In the genomic region with DNA sequence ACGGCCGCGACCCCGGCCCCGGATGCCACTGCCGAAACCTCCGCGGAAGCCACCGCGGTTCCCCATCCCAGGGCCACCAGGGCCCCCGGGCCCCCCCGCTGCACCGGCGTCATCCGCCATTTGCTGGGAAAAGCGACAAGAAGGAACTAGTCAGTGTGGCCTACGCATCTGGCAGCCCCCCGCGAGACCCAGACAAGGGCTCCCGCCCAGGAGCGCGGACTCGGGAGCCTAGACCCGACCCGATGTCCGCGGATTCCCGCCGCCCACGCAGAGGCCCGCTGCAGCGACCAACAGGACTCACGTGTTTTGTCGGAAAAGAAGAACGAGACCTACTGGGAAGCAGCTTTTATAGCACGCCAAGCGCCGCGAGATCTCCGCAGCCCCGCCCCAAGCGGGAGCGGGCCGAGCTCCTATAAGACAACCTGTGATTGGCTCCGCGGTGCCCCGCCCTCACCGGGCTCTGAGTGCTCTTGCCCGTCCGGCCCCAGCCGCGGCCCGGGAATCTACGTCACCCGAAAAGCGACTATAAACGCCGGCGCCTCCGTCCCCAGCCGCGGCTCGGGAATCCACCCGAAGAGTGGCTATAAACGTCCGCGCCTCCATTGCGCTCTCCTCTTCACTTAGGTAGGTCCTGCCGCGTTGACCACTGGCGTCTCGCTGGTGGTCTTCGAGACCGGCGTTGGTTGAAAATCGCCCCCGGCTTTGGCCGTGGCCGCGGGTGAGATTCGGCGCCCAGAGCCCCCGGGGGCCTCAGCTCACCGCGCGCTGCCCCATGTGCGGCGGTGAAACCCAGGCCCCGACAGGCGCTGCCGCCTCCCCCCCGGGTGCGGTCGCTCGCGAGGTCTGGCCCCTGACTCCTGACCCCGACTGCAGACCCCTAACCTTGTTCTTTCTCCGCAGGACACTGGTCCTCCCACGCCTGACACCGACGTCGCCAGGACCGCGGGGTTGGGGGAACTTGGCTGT, we compare ENCODE assay signal across 8 cellular contexts. TPM values are rescaled to one million over a fixed set of nuclear protein-coding genes. Genes with fewer than 3 reads are reported as not detected.
A peak's percentile ranks its signal among the peaks of the same experiment; 100 is the strongest.
DNase-seq lines count a peak whose midpoint lies in the region; ATAC-seq, FAIRE-seq and TF ChIP-seq lines count a peak whose summit lies in the region.

A gene (minus strand): TSS at position 321 of the 966 bp plus-strand sequence. CDS start 201 bp downstream, at position 120.

- peak within 1 kb of the TSS; percentile 95 to 100 (median 99) for H3K27ac Mint-ChIP-seq in IgD-negative memory B cell

- H3K4me1 ChIP-seq in endothelial cell of umbilical vein (ENCODE audit: control insufficient read depth, extremely low read depth, insufficient read depth, low read length) (peaks cover 27% of the 10 kb centered on the region), mononuclear cell (ENCODE audit: insufficient read depth, low read length) (peaks cover 43% of the 10 kb centered on the region)

- peaks cover 4% of the 10 kb centered on the region for H3K27me3 Mint-ChIP-seq in IgD-negative memory B cell

- peak; percentile 76 for ATAC-seq in GM21528 (IDR thresholded peaks at IDR 0.05; ENCODE audit: low FRiP score, unreplicated experiment)

- no peaks in the 10 kb centered on the region for H4K20me1 ChIP-seq in endothelial cell of umbilical vein (replicated peaks; ENCODE audit: control insufficient read depth, extremely low read depth, insufficient read depth, low read length)

- peaks cover 47% of the 10 kb centered on the region for H3K79me2 ChIP-seq in endothelial cell of umbilical vein (ENCODE audit: control insufficient read depth, insufficient read depth, low read length)

- peak within 1 kb of the TSS; percentile 76 for H3K27ac ChIP-seq in endothelial cell of umbilical vein (ENCODE audit: insufficient read depth, low read depth, low read length)

- TF ChIP-seq CTCF in D721Med (IDR thresholded peaks at IDR 0.05; ENCODE audit: insufficient read depth, missing control alignments) (no peak), endothelial cell of umbilical vein (IDR thresholded peaks at IDR 0.05; ENCODE audit: extremely low read depth in 1 of 2, insufficient read depth in 1 of 2, low read depth in 1 of 2, low read length in 2 of 2) (no peak)

- peak within 1 kb of the TSS; percentile 95 for H3K4me2 ChIP-seq in endothelial cell of umbilical vein (ENCODE audit: insufficient read depth, low read length)

- peaks cover 23 to 31% (median 31%) of the 10 kb centered on the region in 3 donors for H3K4me1 Mint-ChIP-seq in IgD-negative memory B cell

- TF ChIP-seq POLR2A in endothelial cell of umbilical vein (IDR thresholded peaks at IDR 0.05; ENCODE audit: low read depth, low read length) = peak; percentile 100

- dilution Hi-C loops in endothelial cell of umbilical vein (cut with MboI; ENCODE audit: extremely low pct_ligation_motif_present, low sequenced_read_pairs) = no loop called here

- peaks cover 2% of the 10 kb centered on the region for H3K36me3 Mint-ChIP-seq in IgD-negative memory B cell

- H2AFZ ChIP-seq in endothelial cell of umbilical vein (ENCODE audit: low read depth, low read length) = peak within 1 kb of the TSS; percentile 9

- H3K9me3 ChIP-seq in endothelial cell of umbilical vein (replicated peaks; ENCODE audit: control insufficient read depth, insufficient read depth, low read length) = no peaks in the 10 kb centered on the region
- no peaks in the 10 kb centered on the region for H3K9me3 ChIP-seq in mononuclear cell (ENCODE audit: low read depth, low read length)

- H3K4me3 ChIP-seq in endothelial cell of umbilical vein (replicated peaks in 1 of 3; ENCODE audit: insufficient read depth in 1 of 3, low read depth in 1 of 3, low read length in 3 of 3) (peak within 1 kb of the TSS; percentile 85 to 95 (median 89)), mononuclear cell (ENCODE audit: low read length) (peak within 1 kb of the TSS; percentile 76)

- no peaks in the 10 kb centered on the region for H3K9me3 Mint-ChIP-seq in IgD-negative memory B cell

- CTCF ChIA-PET in endothelial cell of umbilical vein (lab: Charles Lee) = interaction anchor here (0.9 to 1.6 kb wide), 4 partner anchors 12 to 176 kb away, joined by 3 to 7 read pairs (median 4); a partner anchor contains a TSS

- H3K4me3 Mint-ChIP-seq in IgD-negative memory B cell = peak within 1 kb of the TSS; percentile 93 to 100 (median 96)

- POLR2A ChIA-PET in endothelial cell of umbilical vein (lab: Charles Lee) = interaction anchor here (0.6 to 1.4 kb wide), 14 partner anchors 9 to 544 kb away, joined by 3 to 11 read pairs (median 4); a partner anchor contains a TSS

- no peaks in the 10 kb centered on the region for H3K9me1 ChIP-seq in endothelial cell of umbilical vein (replicated peaks; ENCODE audit: control insufficient read depth, extremely low read depth, insufficient read depth, low read length)

- FAIRE-seq in D721Med (lab: Jason Lieb, UNC) (no peak), endothelial cell of umbilical vein (lab: Jason Lieb, UNC) (peak; percentile 98)

- intact Hi-C loops in endothelial cell of umbilical vein (cut with micrococcal nuclease) = loop anchor here (2.0 kb wide), 1 partner anchor 44 kb away; a partner anchor contains a TSS

- H3K9ac ChIP-seq in endothelial cell of umbilical vein (replicated peaks; ENCODE audit: extremely low read depth, insufficient read depth, low read length) = peak within 1 kb of the TSS; percentile 92

- no peaks in the 10 kb centered on the region for H3K27me3 ChIP-seq in endothelial cell of umbilical vein (ENCODE audit: control insufficient read depth in 2 of 2, insufficient read depth in 2 of 2, low read length in 2 of 2)
- no peaks in the 10 kb centered on the region for H3K27me3 ChIP-seq in mononuclear cell (ENCODE audit: insufficient read depth, low read length)

- H3K36me3 ChIP-seq in endothelial cell of umbilical vein (ENCODE audit: control insufficient read depth in 2 of 2, extremely low read depth in 1 of 2, insufficient read depth in 2 of 2, low read length in 2 of 2) = peaks cover 8 to 17% of the 10 kb centered on the region in 2 experiments

- DNase-seq in D721Med (ENCODE audit: insufficient read length, low spot score) = peak; percentile 100
- peak; percentile 98 for DNase-seq in OCI-M1 (lab: John Stamatoyannopoulos, UW)
- peak; percentile 96 for DNase-seq in activated T-cell treated with anti-CD3 and anti-CD28 coated beads for 24 hours (ENCODE audit: low read depth)
- DNase-seq in endothelial cell of umbilical vein (ENCODE audit: low read depth, low spot score) = peak; percentile 99
- peak; percentile 92 to 95 for DNase-seq in stimulated activated CD8-positive, alpha-beta memory T cell treated with anti-CD3 and anti-CD28 coated beads, Interleukin-4, amount 100 ng/mL, for 1 hour (ENCODE audit: low read depth in 2 of 2, low spot score in 1 of 2)

- TSS peak; percentile 89 for BruUV-seq in endothelial cell of umbilical vein (replicated peaks; lab: Mats Ljungman, UMichigan)

TF ChIP-seq in endothelial cell of umbilical vein, 7 proteins besides CTCF, POLR2A, EP300 and RAD21:
- TF ChIP-seq, protein P1, sequence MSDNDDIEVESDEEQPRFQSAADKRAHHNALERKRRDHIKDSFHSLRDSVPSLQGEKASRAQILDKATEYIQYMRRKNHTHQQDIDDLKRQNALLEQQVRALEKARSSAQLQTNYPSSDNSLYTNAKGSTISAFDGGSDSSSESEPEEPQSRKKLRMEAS (IDR thresholded peaks at IDR 0.05; ENCODE audit: insufficient read depth, insufficient read length) = peak; percentile 81
- TF ChIP-seq GATA2 (IDR thresholded peaks at IDR 0.05; ENCODE audit: insufficient read depth, insufficient read length, low read depth, low read length) (no peak), POLR2AphosphoS5 (IDR thresholded peaks at IDR 0.05; ENCODE audit: insufficient read depth, low read depth, low read length) (peak; percentile 100), MYC (IDR thresholded peaks at IDR 0.05; ENCODE audit: low read depth, low read length) (peak; percentile 83), FOS (IDR thresholded peaks at IDR 0.05; ENCODE audit: borderline replicate concordance, insufficient read depth, low read length) (peak; percentile 10), EZH2 (IDR thresholded peaks at IDR 0.05; ENCODE audit: borderline replicate concordance, low read depth, low read length, severe bottlenecking) (no peak), JUN (IDR thresholded peaks at IDR 0.05; ENCODE audit: borderline replicate concordance, insufficient read depth, insufficient read length, low read depth) (no peak)

RNA-seq across cellular contexts. Expression of the gene that starts here (rescaled TPM):
- polyA plus RNA-seq in IgD-negative memory B cell = 6,339 TPM
- total RNA-seq in endothelial cell of umbilical vein = 2,793 and 3,036 TPM in 2 replicates
- 9,021 and 12,733 TPM in 2 replicates for polyA plus RNA-seq in endothelial cell of umbilical vein
- 5,798 and 6,829 TPM in 2 replicates for polyA plus RNA-seq in endothelial cell of umbilical vein (2011; cell fraction: cytosol; rRNA removed)
- polyA plus RNA-seq in endothelial cell of umbilical vein (2011; cell fraction: nucleus; rRNA removed) = 1,513 and 2,235 TPM in 2 replicates
- 4,015 and 4,701 TPM in 2 replicates for polyA plus RNA-seq in endothelial cell of umbilical vein (2012)
- polyA minus RNA-seq in endothelial cell of umbilical vein = 3,353 and 3,779 TPM in 2 replicates
- 3,731 TPM for polyA minus RNA-seq in endothelial cell of umbilical vein (2011; cell fraction: cytosol; rRNA and poly(A)+ RNA removed)
- 379 and 607 TPM in 2 replicates for polyA minus RNA-seq in endothelial cell of umbilical vein (2011; cell fraction: nucleus; rRNA and poly(A)+ RNA removed)
- 2,256 TPM for total RNA-seq in mononuclear cell

Comparison
In these comparisons a context has a peak if more than half of its experiments do, and no peak if none do; other contexts are left out.
1. Peak in every context shown above with its lines: DNase-seq, ATAC-seq, H3K4me3 ChIP-seq and H3K27ac ChIP-seq.